Comparison of ENCODE assay signal across 8 cellular contexts in the genomic region with DNA sequence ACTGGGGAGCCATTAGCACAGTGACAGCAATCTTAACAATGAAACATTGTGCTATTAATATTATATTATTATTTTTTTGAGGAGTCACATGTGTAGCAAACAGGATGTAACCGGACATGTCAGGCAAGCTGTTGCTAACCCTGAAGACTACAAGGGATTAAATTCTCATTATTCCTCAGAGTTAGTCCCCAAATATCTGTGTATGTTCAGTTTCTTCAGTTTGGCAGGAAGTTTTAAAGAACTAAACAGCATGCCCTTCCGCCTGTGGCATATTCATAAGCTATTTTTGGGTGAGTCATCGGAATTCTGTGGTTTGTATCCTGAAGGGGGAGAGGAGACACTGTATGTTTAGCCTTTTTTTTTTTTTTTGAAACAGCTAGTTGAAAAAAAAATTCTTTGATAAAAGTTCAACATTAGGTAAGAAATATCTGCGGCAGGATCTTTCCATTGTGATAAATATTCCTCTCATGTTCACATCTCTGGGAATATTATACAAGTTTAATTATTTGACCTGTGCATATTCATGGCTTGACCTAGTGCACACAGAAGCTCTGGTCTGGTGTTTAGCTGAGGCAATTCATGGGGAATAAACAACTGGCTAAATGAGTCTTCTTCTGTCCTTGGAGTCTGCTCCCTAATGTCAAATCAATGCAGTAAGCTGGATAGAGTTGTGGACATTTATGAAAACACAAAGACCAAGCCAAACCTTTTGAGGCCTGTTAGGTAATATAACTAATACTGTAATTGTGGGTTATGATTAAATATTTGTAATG.
DNase-seq lines count a peak whose midpoint lies in the region; ATAC-seq lines count a peak whose summit lies in the region.
"Had no signal": no experiment of that assay in that cellular context is flagged by ENCODE, and none has a peak within 500 bp of the region (broad histone marks: within the 10 kb centered on the region; RNA-seq: fewer than 3 reads in every experiment).

No MANE protein-coding gene starts in this region.

- no peak overlapping the region for H3K27ac ChIP-seq in caudate nucleus (ENCODE audit: low read depth, low read length)

- ATAC-seq in GM19463 (IDR thresholded peaks at IDR 0.05; ENCODE audit: unreplicated experiment): no peak
- ATAC-seq in GM19023 (IDR thresholded peaks at IDR 0.05; ENCODE audit: unreplicated experiment): no peak

- DNase-seq in HPDE6-E6E7 (ENCODE audit: extremely low spot score) (peak; percentile 60), T1000 (lab: John Stamatoyannopoulos, UW) (peak; percentile 13), foreskin melanocyte (peak; percentile 98), smooth muscle cell of the brain vasculature (ENCODE audit: low read depth, low spot score) (peak; percentile 89), caudate nucleus (lab: John Stamatoyannopoulos, UW) (no peak)
- DNase-seq: activated effector memory CD4-positive, alpha-beta T cell treated with anti-CD3 and anti-CD28 coated beads, Interleukin-2, amount 50 U/mL, for 16 hours had no signal

Comparison
In these comparisons a context has a peak if more than half of its experiments do, and no peak if none do; other contexts are left out.
1. DNase-seq: peak in HPDE6-E6E7 (single experiment), T1000 (single experiment), foreskin melanocyte (single experiment) and smooth muscle cell of the brain vasculature (single experiment); none in caudate nucleus (0 of 61).